Comparison of ENCODE assay signal across 1 cellular context in the genomic region with DNA sequence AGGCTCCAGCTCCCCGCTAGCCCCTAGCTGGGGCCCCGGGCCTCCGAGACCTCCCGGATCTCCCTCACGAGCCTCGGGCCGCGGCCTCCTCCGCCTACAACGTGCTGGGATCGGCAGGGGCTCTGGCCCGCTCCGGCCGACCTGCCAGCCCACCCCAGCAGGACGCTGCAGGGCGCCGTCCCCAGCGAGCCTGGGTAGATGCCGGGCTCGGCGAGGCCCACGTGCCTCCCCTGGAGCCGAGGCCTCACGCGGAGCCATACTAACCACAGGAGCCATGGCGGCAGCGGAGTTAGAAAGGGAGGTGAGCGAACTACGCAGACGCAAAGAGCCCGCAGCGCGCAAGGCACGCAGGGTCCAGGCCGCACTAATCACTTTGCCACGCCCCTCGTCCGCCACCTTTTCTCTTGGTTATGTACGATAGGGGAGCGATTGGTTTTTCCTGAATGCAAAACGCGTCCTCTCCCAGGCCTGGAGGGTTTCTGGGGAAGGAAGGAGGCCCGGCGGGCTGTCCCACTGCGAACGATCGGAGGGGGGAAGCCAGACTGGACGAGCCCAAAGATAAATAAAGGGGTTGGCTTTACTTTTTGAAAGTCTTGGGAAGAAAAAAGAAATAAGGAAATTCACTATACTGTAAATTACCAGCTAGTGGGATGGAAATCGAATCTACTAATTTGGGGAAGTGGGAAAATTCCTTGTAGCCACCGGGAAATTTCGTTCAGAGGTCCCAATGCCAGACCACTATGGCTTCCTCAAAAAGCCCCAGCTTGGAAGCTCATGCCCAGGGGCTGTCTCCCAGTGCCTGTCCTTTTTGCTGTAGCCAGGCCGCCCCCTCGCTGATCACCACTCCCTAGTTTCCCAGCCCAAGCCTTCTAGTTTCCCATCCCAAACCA.
TF ChIP-seq lines count a peak whose summit lies in the region.

A gene (minus strand): TSS at position 298 of the 890 bp plus-strand sequence. CDS start 22 bp downstream, at position 276.

TF ChIP-seq in GM12878, 131 proteins besides CTCF, POLR2A, EP300 and RAD21 (continued from another document and continues in another):
- TF ChIP-seq, protein P1, sequence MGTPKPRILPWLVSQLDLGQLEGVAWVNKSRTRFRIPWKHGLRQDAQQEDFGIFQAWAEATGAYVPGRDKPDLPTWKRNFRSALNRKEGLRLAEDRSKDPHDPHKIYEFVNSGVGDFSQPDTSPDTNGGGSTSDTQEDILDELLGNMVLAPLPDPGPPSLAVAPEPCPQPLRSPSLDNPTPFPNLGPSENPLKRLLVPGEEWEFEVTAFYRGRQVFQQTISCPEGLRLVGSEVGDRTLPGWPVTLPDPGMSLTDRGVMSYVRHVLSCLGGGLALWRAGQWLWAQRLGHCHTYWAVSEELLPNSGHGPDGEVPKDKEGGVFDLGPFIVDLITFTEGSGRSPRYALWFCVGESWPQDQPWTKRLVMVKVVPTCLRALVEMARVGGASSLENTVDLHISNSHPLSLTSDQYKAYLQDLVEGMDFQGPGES (IDR thresholded peaks at IDR 0.05) = 0 out of 2 replicates have a peak, but pooled peaks have one; percentile 5
- TF ChIP-seq, protein P2, sequence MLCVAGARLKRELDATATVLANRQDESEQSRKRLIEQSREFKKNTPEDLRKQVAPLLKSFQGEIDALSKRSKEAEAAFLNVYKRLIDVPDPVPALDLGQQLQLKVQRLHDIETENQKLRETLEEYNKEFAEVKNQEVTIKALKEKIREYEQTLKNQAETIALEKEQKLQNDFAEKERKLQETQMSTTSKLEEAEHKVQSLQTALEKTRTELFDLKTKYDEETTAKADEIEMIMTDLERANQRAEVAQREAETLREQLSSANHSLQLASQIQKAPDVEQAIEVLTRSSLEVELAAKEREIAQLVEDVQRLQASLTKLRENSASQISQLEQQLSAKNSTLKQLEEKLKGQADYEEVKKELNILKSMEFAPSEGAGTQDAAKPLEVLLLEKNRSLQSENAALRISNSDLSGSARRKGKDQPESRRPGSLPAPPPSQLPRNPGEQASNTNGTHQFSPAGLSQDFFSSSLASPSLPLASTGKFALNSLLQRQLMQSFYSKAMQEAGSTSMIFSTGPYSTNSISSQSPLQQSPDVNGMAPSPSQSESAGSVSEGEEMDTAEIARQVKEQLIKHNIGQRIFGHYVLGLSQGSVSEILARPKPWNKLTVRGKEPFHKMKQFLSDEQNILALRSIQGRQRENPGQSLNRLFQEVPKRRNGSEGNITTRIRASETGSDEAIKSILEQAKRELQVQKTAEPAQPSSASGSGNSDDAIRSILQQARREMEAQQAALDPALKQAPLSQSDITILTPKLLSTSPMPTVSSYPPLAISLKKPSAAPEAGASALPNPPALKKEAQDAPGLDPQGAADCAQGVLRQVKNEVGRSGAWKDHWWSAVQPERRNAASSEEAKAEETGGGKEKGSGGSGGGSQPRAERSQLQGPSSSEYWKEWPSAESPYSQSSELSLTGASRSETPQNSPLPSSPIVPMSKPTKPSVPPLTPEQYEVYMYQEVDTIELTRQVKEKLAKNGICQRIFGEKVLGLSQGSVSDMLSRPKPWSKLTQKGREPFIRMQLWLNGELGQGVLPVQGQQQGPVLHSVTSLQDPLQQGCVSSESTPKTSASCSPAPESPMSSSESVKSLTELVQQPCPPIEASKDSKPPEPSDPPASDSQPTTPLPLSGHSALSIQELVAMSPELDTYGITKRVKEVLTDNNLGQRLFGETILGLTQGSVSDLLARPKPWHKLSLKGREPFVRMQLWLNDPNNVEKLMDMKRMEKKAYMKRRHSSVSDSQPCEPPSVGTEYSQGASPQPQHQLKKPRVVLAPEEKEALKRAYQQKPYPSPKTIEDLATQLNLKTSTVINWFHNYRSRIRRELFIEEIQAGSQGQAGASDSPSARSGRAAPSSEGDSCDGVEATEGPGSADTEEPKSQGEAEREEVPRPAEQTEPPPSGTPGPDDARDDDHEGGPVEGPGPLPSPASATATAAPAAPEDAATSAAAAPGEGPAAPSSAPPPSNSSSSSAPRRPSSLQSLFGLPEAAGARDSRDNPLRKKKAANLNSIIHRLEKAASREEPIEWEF (IDR thresholded peaks at IDR 0.05; ENCODE audit: insufficient replicate concordance, low read depth, low read length) = peak; percentile 99
- TF ChIP-seq JUND (IDR thresholded peaks at IDR 0.05; ENCODE audit: low read depth, low read length) (peak; percentile 98), CBX3 (IDR thresholded peaks at IDR 0.05; ENCODE audit: borderline replicate concordance, low read depth) (no peak), BHLHE40 (IDR thresholded peaks at IDR 0.05; ENCODE audit: borderline replicate concordance in 1 of 2, low read depth in 2 of 2, low read length in 1 of 2) (peak; percentile 92 to 98), SPI1 (IDR thresholded peaks at IDR 0.05; ENCODE audit: borderline replicate concordance, insufficient read depth, low read depth, low read length) (peak; percentile 70), CHD2 (IDR thresholded peaks at IDR 0.05; ENCODE audit: borderline replicate concordance, low read depth, low read length) (peak; percentile 89), HDAC2 (IDR thresholded peaks at IDR 0.05) (no peak), SIN3A (IDR thresholded peaks at IDR 0.05; ENCODE audit: low read depth, low read length) (peak; percentile 76; the same call in 1 of the 2 replicates), NBN (IDR thresholded peaks at IDR 0.05) (peak; percentile 88), SMAD1 (IDR thresholded peaks at IDR 0.05; ENCODE audit: low read depth, partially characterized antibody) (no peak), NR2C1 (IDR thresholded peaks at IDR 0.05) (peak; percentile 59), FOXM1 (IDR thresholded peaks at IDR 0.05; ENCODE audit: low read depth, low read length) (peak; percentile 55; the same call in 1 of the 2 replicates), IKZF2 (IDR thresholded peaks at IDR 0.05) (peak; percentile 83 to 84), PAX5 (IDR thresholded peaks at IDR 0.05; ENCODE audit: borderline replicate concordance, low read depth, low read length) (peak; percentile 13; the same call in 1 of the 2 replicates), DPF2 (IDR thresholded peaks at IDR 0.05) (peak; percentile 31; the same call in 1 of the 2 replicates), RB1 (IDR thresholded peaks at IDR 0.05; ENCODE audit: borderline replicate concordance) (peak; percentile 58; the same call in 1 of the 2 replicates), STAT3 (IDR thresholded peaks at IDR 0.05; ENCODE audit: low read depth, low read length) (no peak), CBX5 (IDR thresholded peaks at IDR 0.05; ENCODE audit: low read depth) (peak; percentile 10; the same call in 1 of the 2 replicates), SP1 (IDR thresholded peaks at IDR 0.05; ENCODE audit: low read depth, low read length) (peak; percentile 93), BMI1 (IDR thresholded peaks at IDR 0.05; ENCODE audit: borderline replicate concordance) (no peak), RUNX3 (IDR thresholded peaks at IDR 0.05; ENCODE audit: low read length) (peak; percentile 93), LARP7 (IDR thresholded peaks at IDR 0.05) (peak; percentile 77; the same call in 1 of the 2 replicates), POLR2AphosphoS2 (IDR thresholded peaks at IDR 0.05; ENCODE audit: low read depth, low read length) (peak; percentile 89), EED (IDR thresholded peaks at IDR 0.05; ENCODE audit: low read depth) (peak; percentile 49)
- TF ChIP-seq, protein P3, sequence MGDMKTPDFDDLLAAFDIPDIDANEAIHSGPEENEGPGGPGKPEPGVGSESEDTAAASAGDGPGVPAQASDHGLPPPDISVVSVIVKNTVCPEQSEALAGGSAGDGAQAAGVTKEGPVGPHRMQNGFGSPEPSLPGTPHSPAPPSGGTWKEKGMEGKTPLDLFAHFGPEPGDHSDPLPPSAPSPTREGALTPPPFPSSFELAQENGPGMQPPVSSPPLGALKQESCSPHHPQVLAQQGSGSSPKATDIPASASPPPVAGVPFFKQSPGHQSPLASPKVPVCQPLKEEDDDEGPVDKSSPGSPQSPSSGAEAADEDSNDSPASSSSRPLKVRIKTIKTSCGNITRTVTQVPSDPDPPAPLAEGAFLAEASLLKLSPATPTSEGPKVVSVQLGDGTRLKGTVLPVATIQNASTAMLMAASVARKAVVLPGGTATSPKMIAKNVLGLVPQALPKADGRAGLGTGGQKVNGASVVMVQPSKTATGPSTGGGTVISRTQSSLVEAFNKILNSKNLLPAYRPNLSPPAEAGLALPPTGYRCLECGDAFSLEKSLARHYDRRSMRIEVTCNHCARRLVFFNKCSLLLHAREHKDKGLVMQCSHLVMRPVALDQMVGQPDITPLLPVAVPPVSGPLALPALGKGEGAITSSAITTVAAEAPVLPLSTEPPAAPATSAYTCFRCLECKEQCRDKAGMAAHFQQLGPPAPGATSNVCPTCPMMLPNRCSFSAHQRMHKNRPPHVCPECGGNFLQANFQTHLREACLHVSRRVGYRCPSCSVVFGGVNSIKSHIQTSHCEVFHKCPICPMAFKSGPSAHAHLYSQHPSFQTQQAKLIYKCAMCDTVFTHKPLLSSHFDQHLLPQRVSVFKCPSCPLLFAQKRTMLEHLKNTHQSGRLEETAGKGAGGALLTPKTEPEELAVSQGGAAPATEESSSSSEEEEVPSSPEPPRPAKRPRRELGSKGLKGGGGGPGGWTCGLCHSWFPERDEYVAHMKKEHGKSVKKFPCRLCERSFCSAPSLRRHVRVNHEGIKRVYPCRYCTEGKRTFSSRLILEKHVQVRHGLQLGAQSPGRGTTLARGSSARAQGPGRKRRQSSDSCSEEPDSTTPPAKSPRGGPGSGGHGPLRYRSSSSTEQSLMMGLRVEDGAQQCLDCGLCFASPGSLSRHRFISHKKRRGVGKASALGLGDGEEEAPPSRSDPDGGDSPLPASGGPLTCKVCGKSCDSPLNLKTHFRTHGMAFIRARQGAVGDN (IDR thresholded peaks at IDR 0.05) = 0 out of 2 replicates have a peak, but pooled peaks have one; percentile 54
- TF ChIP-seq, protein P4, sequence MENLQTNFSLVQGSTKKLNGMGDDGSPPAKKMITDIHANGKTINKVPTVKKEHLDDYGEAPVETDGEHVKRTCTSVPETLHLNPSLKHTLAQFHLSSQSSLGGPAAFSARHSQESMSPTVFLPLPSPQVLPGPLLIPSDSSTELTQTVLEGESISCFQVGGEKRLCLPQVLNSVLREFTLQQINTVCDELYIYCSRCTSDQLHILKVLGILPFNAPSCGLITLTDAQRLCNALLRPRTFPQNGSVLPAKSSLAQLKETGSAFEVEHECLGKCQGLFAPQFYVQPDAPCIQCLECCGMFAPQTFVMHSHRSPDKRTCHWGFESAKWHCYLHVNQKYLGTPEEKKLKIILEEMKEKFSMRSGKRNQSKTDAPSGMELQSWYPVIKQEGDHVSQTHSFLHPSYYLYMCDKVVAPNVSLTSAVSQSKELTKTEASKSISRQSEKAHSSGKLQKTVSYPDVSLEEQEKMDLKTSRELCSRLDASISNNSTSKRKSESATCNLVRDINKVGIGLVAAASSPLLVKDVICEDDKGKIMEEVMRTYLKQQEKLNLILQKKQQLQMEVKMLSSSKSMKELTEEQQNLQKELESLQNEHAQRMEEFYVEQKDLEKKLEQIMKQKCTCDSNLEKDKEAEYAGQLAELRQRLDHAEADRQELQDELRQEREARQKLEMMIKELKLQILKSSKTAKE (IDR thresholded peaks at IDR 0.05; ENCODE audit: low read depth, poor library complexity, severe bottlenecking) = peak; percentile 98
- TF ChIP-seq, protein P5, sequence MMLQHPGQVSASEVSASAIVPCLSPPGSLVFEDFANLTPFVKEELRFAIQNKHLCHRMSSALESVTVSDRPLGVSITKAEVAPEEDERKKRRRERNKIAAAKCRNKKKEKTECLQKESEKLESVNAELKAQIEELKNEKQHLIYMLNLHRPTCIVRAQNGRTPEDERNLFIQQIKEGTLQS (IDR thresholded peaks at IDR 0.05; ENCODE audit: borderline replicate concordance, extremely low read depth, low read depth, low read length) = no peak
- TF ChIP-seq, protein P6, sequence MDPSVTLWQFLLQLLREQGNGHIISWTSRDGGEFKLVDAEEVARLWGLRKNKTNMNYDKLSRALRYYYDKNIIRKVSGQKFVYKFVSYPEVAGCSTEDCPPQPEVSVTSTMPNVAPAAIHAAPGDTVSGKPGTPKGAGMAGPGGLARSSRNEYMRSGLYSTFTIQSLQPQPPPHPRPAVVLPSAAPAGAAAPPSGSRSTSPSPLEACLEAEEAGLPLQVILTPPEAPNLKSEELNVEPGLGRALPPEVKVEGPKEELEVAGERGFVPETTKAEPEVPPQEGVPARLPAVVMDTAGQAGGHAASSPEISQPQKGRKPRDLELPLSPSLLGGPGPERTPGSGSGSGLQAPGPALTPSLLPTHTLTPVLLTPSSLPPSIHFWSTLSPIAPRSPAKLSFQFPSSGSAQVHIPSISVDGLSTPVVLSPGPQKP (IDR thresholded peaks at IDR 0.05; ENCODE audit: low read depth, low read length) = no peak; the same call in 1 of the 2 replicates
- TF ChIP-seq, protein P7, sequence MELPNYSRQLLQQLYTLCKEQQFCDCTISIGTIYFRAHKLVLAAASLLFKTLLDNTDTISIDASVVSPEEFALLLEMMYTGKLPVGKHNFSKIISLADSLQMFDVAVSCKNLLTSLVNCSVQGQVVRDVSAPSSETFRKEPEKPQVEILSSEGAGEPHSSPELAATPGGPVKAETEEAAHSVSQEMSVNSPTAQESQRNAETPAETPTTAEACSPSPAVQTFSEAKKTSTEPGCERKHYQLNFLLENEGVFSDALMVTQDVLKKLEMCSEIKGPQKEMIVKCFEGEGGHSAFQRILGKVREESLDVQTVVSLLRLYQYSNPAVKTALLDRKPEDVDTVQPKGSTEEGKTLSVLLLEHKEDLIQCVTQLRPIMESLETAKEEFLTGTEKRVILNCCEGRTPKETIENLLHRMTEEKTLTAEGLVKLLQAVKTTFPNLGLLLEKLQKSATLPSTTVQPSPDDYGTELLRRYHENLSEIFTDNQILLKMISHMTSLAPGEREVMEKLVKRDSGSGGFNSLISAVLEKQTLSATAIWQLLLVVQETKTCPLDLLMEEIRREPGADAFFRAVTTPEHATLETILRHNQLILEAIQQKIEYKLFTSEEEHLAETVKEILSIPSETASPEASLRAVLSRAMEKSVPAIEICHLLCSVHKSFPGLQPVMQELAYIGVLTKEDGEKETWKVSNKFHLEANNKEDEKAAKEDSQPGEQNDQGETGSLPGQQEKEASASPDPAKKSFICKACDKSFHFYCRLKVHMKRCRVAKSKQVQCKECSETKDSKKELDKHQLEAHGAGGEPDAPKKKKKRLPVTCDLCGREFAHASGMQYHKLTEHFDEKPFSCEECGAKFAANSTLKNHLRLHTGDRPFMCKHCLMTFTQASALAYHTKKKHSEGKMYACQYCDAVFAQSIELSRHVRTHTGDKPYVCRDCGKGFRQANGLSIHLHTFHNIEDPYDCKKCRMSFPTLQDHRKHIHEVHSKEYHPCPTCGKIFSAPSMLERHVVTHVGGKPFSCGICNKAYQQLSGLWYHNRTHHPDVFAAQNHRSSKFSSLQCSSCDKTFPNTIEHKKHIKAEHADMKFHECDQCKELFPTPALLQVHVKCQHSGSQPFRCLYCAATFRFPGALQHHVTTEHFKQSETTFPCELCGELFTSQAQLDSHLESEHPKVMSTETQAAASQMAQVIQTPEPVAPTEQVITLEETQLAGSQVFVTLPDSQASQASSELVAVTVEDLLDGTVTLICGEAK (IDR thresholded peaks at IDR 0.05; ENCODE audit: borderline replicate concordance) = peak; percentile 60; the same call in 1 of the 2 replicates
- TF ChIP-seq, protein P8, sequence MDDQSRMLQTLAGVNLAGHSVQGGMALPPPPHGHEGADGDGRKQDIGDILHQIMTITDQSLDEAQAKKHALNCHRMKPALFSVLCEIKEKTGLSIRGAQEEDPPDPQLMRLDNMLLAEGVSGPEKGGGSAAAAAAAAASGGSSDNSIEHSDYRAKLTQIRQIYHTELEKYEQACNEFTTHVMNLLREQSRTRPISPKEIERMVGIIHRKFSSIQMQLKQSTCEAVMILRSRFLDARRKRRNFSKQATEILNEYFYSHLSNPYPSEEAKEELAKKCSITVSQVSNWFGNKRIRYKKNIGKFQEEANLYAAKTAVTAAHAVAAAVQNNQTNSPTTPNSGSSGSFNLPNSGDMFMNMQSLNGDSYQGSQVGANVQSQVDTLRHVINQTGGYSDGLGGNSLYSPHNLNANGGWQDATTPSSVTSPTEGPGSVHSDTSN (IDR thresholded peaks at IDR 0.05; ENCODE audit: insufficient replicate concordance, low read depth, low read length) = peak; percentile 59
